ENCODE assay signal across 27 cellular contexts in the genomic region with DNA sequence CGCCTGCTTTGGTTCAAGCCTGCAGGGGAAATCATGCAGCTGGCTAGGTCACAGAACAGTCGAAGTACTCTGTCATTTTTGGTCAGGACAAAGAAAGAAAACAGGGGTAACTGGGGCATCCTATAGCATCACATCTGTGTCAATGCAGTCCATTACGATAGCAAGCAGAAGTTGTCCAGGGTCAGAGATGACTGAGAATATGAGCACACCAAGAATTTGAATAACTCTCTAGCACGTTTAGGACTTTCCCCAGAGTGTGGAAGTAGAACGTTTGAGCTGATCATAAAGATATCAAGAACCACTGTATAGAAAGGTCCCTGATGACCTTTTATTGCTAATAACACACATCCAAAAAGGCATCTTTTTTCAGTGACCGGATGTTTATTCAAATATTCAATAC. TPM values are rescaled to one million over a fixed set of nuclear protein-coding genes. Genes with fewer than 3 reads are reported as not detected.
DNase-seq lines count a peak whose midpoint lies in the region; ATAC-seq, FAIRE-seq and TF ChIP-seq lines count a peak whose summit lies in the region.
"Had no signal": no experiment of that assay in that cellular context is flagged by ENCODE, and none has a peak within 500 bp of the region (broad histone marks: within the 10 kb centered on the region; RNA-seq: fewer than 3 reads in every experiment).

No MANE protein-coding gene starts in this region.

- no peak overlapping the region for H4K8ac ChIP-seq in neuronal stem cell (ENCODE audit: low read depth, low read length)

- no TSS peak for BruUV-seq in K562 (replicated peaks; lab: Mats Ljungman, UMichigan)

- H3K4ac ChIP-seq in neuronal stem cell (ENCODE audit: low read length): no peak overlapping the region

- no peak overlapping the region for H2AK5ac ChIP-seq in neuronal stem cell (ENCODE audit: low read depth, low read length)

- H3K23ac ChIP-seq in neuronal stem cell (ENCODE audit: low read depth, low read length, poor library complexity): no peak overlapping the region

- peak; percentile 42 for FAIRE-seq in K562 (lab: Jason Lieb, UNC)
- FAIRE-seq: A549, D721Med, GM12891, GM19239, H1 had no signal

- TF ChIP-seq CTCF in OCI-LY3 (IDR thresholded peaks at IDR 0.05; ENCODE audit: low read depth, low read length) (no peak), K562 (IDR thresholded peaks at IDR 0.05 in 2 of 3, conservative IDR thresholded peaks at IDR 0.05 in 1 of 3; ENCODE audit: insufficient read depth in 2 of 3, low read depth in 1 of 3, low read length in 3 of 3) (no peak), chondrocyte (IDR thresholded peaks at IDR 0.05) (no peak)

- H3K4me3 ChIP-seq in OCI-LY3 (ENCODE audit: low read length): peak overlapping the region; percentile 14; the same call in 1 of the 2 replicates
- no peak overlapping the region for H3K4me3 ChIP-seq in K562
- H3K4me3 ChIP-seq in neuronal stem cell (ENCODE audit: low read length in 2 of 2): no peak overlapping the region
- H3K4me3 ChIP-seq: A549; BLaER1 treated with 17β-estradiol and CSF1 and Interleukin-3, amounts not matched to agents 10 nM and 100 nM had no signal

- H3K4me1 ChIP-seq in OCI-LY3 (ENCODE audit: low read length): peaks cover 28% of the 10 kb centered on the region
- H3K4me1 ChIP-seq in K562 (replicated peaks in 1 of 2; ENCODE audit: control insufficient read depth in 2 of 2, insufficient read depth in 2 of 2, low read length in 2 of 2): peaks cover 2 to 3% of the 10 kb centered on the region in 2 experiments; a peak in 2 of 5 replicates
- H3K4me1 ChIP-seq in neuronal stem cell (ENCODE audit: control insufficient read depth in 2 of 2, insufficient read depth in 1 of 2, low read depth in 1 of 2, low read length in 2 of 2): no peaks in the 10 kb centered on the region
- H3K4me1 ChIP-seq: A549, BE2C had no signal

- H3K9ac ChIP-seq in OCI-LY3 (ENCODE audit: low read length) (no peak overlapping the region), K562 (ENCODE audit: insufficient read depth in 1 of 2, low read depth in 2 of 2, low read length in 2 of 2) (no peak overlapping the region), neuronal stem cell (ENCODE audit: low read depth, low read length, poor library complexity) (no peak overlapping the region)
- H3K9ac ChIP-seq: BLaER1 treated with 17β-estradiol and CSF1 and Interleukin-3, amounts not matched to agents 10 nM and 100 nM had no signal

- no peak overlapping the region for H2BK120ac ChIP-seq in neuronal stem cell (ENCODE audit: low read depth, low read length)

- no peak overlapping the region for H4K91ac ChIP-seq in neuronal stem cell (ENCODE audit: low read depth, low read length, poor library complexity)

- H3K27me3 Mint-ChIP-seq in activated T-cell treated with anti-CD3 and anti-CD28 coated beads, Interleukin-2, amount 50 U/mL, for 24 hours: peaks cover 14% of the 10 kb centered on the region
- H3K27me3 Mint-ChIP-seq in chondrocyte (ENCODE audit: low read depth): peaks cover 13% of the 10 kb centered on the region

- H3K18ac ChIP-seq in neuronal stem cell (ENCODE audit: low read length): no peak overlapping the region

- WGBS in K562 (ENCODE audit: insufficient coverage, low coverage, missing lambda C conversion rate): 34% methylated on average over 6 of the region's 6 CpGs
- no CpG with 5 or more reads among the region's 6 CpGs for WGBS in neuronal stem cell (ENCODE audit: extremely low coverage in 2 of 2, insufficient read length in 2 of 2, insufficient replicate concordance in 1 of 2), 2 donors

- H2BK12ac ChIP-seq in neuronal stem cell (ENCODE audit: low read length): no peak overlapping the region

- ATAC-seq in GM18502 (IDR thresholded peaks at IDR 0.05; ENCODE audit: poor library complexity, unreplicated experiment): peak; percentile 43
- peak; percentile 44 for ATAC-seq in HG03520 (IDR thresholded peaks at IDR 0.05; ENCODE audit: unreplicated experiment)
- ATAC-seq in K562: no peak; the same call in 1 of the 3 replicates
- ATAC-seq: A549 had no signal

- H3K9me3 ChIP-seq in OCI-LY3 (ENCODE audit: insufficient read depth, low read length) (peaks cover 9% of the 10 kb centered on the region), K562 (replicated peaks; ENCODE audit: control insufficient read depth, insufficient read depth, low read depth, low read length) (no peaks in the 10 kb centered on the region), neuronal stem cell (replicated peaks in 1 of 2; ENCODE audit: control insufficient read depth in 2 of 2, insufficient read depth in 1 of 2, low read depth in 1 of 2, low read length in 2 of 2) (no peaks in the 10 kb centered on the region)
- H3K9me3 ChIP-seq: A549, BE2C had no signal

- no peak for TF ChIP-seq RAD21 in K562 (CRISPR knock-in tag; conservative IDR thresholded peaks at IDR 0.05 in 1 of 2, IDR thresholded peaks at IDR 0.05 in 1 of 2)

- H3K4me2 ChIP-seq in OCI-LY3 (ENCODE audit: low read length) (peak overlapping the region; percentile 67), K562 (ENCODE audit: insufficient read depth, low read length) (no peak overlapping the region), neuronal stem cell (ENCODE audit: insufficient read depth, low read length, poor library complexity, severe bottlenecking) (no peak overlapping the region)
- H3K4me2 ChIP-seq: A549; BLaER1 treated with 17β-estradiol and CSF1 and Interleukin-3, amounts not matched to agents 10 nM and 100 nM had no signal

- H3K9me3 Mint-ChIP-seq in activated T-cell treated with anti-CD3 and anti-CD28 coated beads, Interleukin-2, amount 50 U/mL, for 24 hours: peaks cover 4% of the 10 kb centered on the region
- H3K9me3 Mint-ChIP-seq in chondrocyte (ENCODE audit: low read depth): no peaks in the 10 kb centered on the region
- H3K9me3 Mint-ChIP-seq: CD4-positive, alpha-beta T cell had no signal

- intact Hi-C loops in K562 (cut with micrococcal nuclease): no loop called here

- no peaks in the 10 kb centered on the region for H3K9me1 ChIP-seq in K562 (ENCODE audit: control insufficient read depth, insufficient read depth, low read length)

- no peak overlapping the region for H3K27ac Mint-ChIP-seq in activated T-cell treated with anti-CD3 and anti-CD28 coated beads, Interleukin-2, amount 50 U/mL, for 24 hours
- H3K27ac Mint-ChIP-seq in chondrocyte (ENCODE audit: unreplicated experiment): no peak overlapping the region
- H3K27ac Mint-ChIP-seq: CD14-positive monocyte; CD4-positive, alpha-beta T cell; CD8-positive, alpha-beta memory T cell had no signal

- peaks cover 12% of the 10 kb centered on the region for H3K36me3 ChIP-seq in OCI-LY3 (replicated peaks; ENCODE audit: low read depth, low read length)
- no peaks in the 10 kb centered on the region for H3K36me3 ChIP-seq in K562 (ENCODE audit: control insufficient read depth, insufficient read depth, low read length)
- no peaks in the 10 kb centered on the region for H3K36me3 ChIP-seq in neuronal stem cell (replicated peaks in 1 of 2; ENCODE audit: control insufficient read depth in 2 of 2, insufficient read depth in 2 of 2, low read length in 2 of 2)
- H3K36me3 ChIP-seq: BE2C had no signal

- TF ChIP-seq POLR2A in K562 (conservative IDR thresholded peaks at IDR 0.05): no peak

- no peaks in the 10 kb centered on the region for H3K79me1 ChIP-seq in neuronal stem cell (ENCODE audit: low read depth, low read length)

- H3K14ac ChIP-seq in neuronal stem cell (ENCODE audit: low read length): no peak overlapping the region

- POLR2A ChIA-PET in K562 (lab: Yijun Ruan, JAX): interaction anchor here (0.5 kb wide), 1 partner anchor 205 kb away, joined by 3 read pairs; no protein-coding TSS in a partner anchor

- H2AFZ ChIP-seq in OCI-LY3 (ENCODE audit: low read depth, low read length) (0 out of 2 replicates have a peak overlapping the region, but pooled peaks have one; percentile 31), K562 (ENCODE audit: low read depth, low read length) (peak overlapping the region; percentile 6; the same call in 1 of the 2 replicates), neuronal stem cell (ENCODE audit: low read length) (no peak overlapping the region)

- no peak overlapping the region for H2BK15ac ChIP-seq in neuronal stem cell (ENCODE audit: low read length)

- no peaks in the 10 kb centered on the region for H3K4me1 Mint-ChIP-seq in activated T-cell treated with anti-CD3 and anti-CD28 coated beads, Interleukin-2, amount 50 U/mL, for 24 hours (ENCODE audit: low read depth)
- no peaks in the 10 kb centered on the region for H3K4me1 Mint-ChIP-seq in chondrocyte (ENCODE audit: low read depth)
- H3K4me1 Mint-ChIP-seq: CD14-positive monocyte; CD8-positive, alpha-beta memory T cell had no signal

- in situ Hi-C loops in K562 (cut with MboI): loop anchor here (10.0 kb wide), 1 partner anchor 155 kb away; no protein-coding TSS in a partner anchor

- H3K27ac ChIP-seq in OCI-LY3 (ENCODE audit: low read length) (peak overlapping the region; percentile 21; the same call in 1 of the 2 replicates), K562 (ENCODE audit: extremely low read depth, low read depth, low read length) (no peak overlapping the region), neuronal stem cell (replicated peaks; ENCODE audit: low read length) (no peak overlapping the region)
- H3K27ac ChIP-seq: A549; BLaER1 treated with 17β-estradiol and CSF1 and Interleukin-3, amounts not matched to agents 10 nM and 100 nM had no signal

- TF ChIP-seq EP300 in K562 (IDR thresholded peaks at IDR 0.05; ENCODE audit: low read length): no peak

- H4K20me1 ChIP-seq in OCI-LY3 (ENCODE audit: insufficient read depth, low read length): no peaks in the 10 kb centered on the region
- H4K20me1 ChIP-seq in K562 (replicated peaks; ENCODE audit: control insufficient read depth, insufficient read depth, low read length): no peaks in the 10 kb centered on the region
- H4K20me1 ChIP-seq: BLaER1 treated with 17β-estradiol and CSF1 and Interleukin-3, amounts not matched to agents 10 nM and 100 nM had no signal

- no peaks in the 10 kb centered on the region for H3K79me2 ChIP-seq in OCI-LY3 (ENCODE audit: low read length)
- no peaks in the 10 kb centered on the region for H3K79me2 ChIP-seq in K562 (ENCODE audit: control insufficient read depth, insufficient read depth, low read length)

- H3K4me3 Mint-ChIP-seq in activated T-cell treated with anti-CD3 and anti-CD28 coated beads, Interleukin-2, amount 50 U/mL, for 24 hours: no peak overlapping the region
- H3K4me3 Mint-ChIP-seq in chondrocyte (ENCODE audit: unreplicated experiment): no peak overlapping the region
- H3K4me3 Mint-ChIP-seq: CD14-positive monocyte; CD4-positive, alpha-beta T cell; CD8-positive, alpha-beta memory T cell had no signal

- DNase-seq in K562 (ENCODE audit: extremely low read depth in 1 of 4, low spot score in 3 of 4) (no peak), chondrocyte (ENCODE audit: low spot score) (no peak), neuronal stem cell (ENCODE audit: low spot score) (no peak), NCI-H1048 (lab: John Stamatoyannopoulos, UW) (no peak)
- DNase-seq in activated T-cell treated with anti-CD3 and anti-CD28 coated beads, Interleukin-2, amount 50 U/mL, for 24 hours: no peak
- DNase-seq: 8988T; ACHN; AML-193; BE2C; CD4-positive, alpha-beta T cell; CD8-positive, alpha-beta memory T cell; DMS 273 treated with DMSO at 0.1 percent for 48 hours; DMS79; EL; GDM1; H7; HCEC 1CT had no signal

- H2BK5ac ChIP-seq in neuronal stem cell (ENCODE audit: low read length): no peak overlapping the region

- H3K27me3 ChIP-seq in OCI-LY3 (ENCODE audit: low read depth, low read length): no peaks in the 10 kb centered on the region
- H3K27me3 ChIP-seq in K562 (ENCODE audit: control insufficient read depth in 2 of 2, insufficient read depth in 2 of 2, low read length in 2 of 2): no peaks in the 10 kb centered on the region
- H3K27me3 ChIP-seq in neuronal stem cell (ENCODE audit: control insufficient read depth in 3 of 3, insufficient read depth in 3 of 3, low read depth in 1 of 3, low read length in 3 of 3): no peaks in the 10 kb centered on the region
- H3K27me3 ChIP-seq: BE2C; BLaER1 treated with 17β-estradiol and CSF1 and Interleukin-3, amounts not matched to agents 10 nM and 100 nM had no signal

- CTCF ChIA-PET in K562 (lab: Yijun Ruan, JAX; ENCODE audit: low intra/inter-chr PET ratio): no interaction called here

- no peaks in the 10 kb centered on the region for H3K36me3 Mint-ChIP-seq in activated T-cell treated with anti-CD3 and anti-CD28 coated beads, Interleukin-2, amount 50 U/mL, for 24 hours (ENCODE audit: low read depth)
- no peaks in the 10 kb centered on the region for H3K36me3 Mint-ChIP-seq in chondrocyte (ENCODE audit: low read depth)
- H3K36me3 Mint-ChIP-seq: CD14-positive monocyte; CD8-positive, alpha-beta memory T cell had no signal

RNA-seq across cellular contexts. Expression of a gene that starts 12.7 kb away (rescaled TPM):
- total RNA-seq in K562 (2011; cell fraction: chromatin; rRNA removed; ENCODE audit: low replicate concordance): 0.33 and 0.39 TPM in 2 replicates
- total RNA-seq in K562 (2011; cell fraction: nucleolus; rRNA removed): 0.17 TPM in 1 of 2 replicates, not detected in the other
- total RNA-seq in K562 (2011; cell fraction: nucleoplasm; rRNA removed): 0.08 and 0.88 TPM in 2 replicates
- total RNA-seq in K562 (2014; rRNA removed) (0.41 TPM in 1 of 2 replicates, not detected in the other), K562 (2014; rRNA removed; fragmentation: Illumina TruSeq; extraction: Trizol) (not detected in 2 replicates), K562 (2015; rRNA removed; fragmentation: Illumina TruSeq; extraction: Trizol) (0.14 and 0.64 TPM in 2 replicates), K562 (2021) (0.47 TPM in 1 of 2 replicates, not detected in the other), chondrocyte (0.65 to 1.9 TPM (median 1.5 TPM) in 3 replicates)
- polyA plus RNA-seq in K562 (2011; rRNA removed) (0.07 and 0.11 TPM in 2 replicates), K562 (2014; fragmentation: Illumina TruSeq; extraction: Trizol) (0.13 TPM in 1 of 2 replicates, not detected in the other), K562 (2014; fragmentation: Nextera tagmentation; extraction: Ambion mirVana) (under 1 TPM; 0.08 to 0.31 TPM), K562 (2014; rRNA removed) (0.43 TPM in 1 of 2 replicates, not detected in the other)
- not detected in 2 replicates for polyA plus RNA-seq in K562 (2011; cell fraction: cytosol; rRNA removed)
- 0.13 and 0.20 TPM in 2 replicates for polyA plus RNA-seq in K562 (2011; cell fraction: nucleus; rRNA removed)
- 0.36 and 0.46 TPM in 2 replicates for polyA plus RNA-seq in K562 (2012)
- polyA minus RNA-seq in K562 (2011; rRNA and poly(A)+ RNA removed): not detected in 2 replicates
- not detected in 2 replicates for polyA minus RNA-seq in K562 (2011; cell fraction: cytosol; rRNA and poly(A)+ RNA removed)
- not detected in 2 replicates for polyA minus RNA-seq in K562 (2011; cell fraction: nucleus; rRNA and poly(A)+ RNA removed)
- polyA plus RNA-seq in neuronal stem cell (2013, experiment 1 of 2): 0.24 TPM
- 0.19 TPM for polyA plus RNA-seq in neuronal stem cell (2013, experiment 2 of 2)
- total RNA-seq: CD4-positive, alpha-beta T cell; CD8-positive, alpha-beta memory T cell had no signal
- polyA plus RNA-seq: CD14-positive monocyte; CD8-positive, alpha-beta memory T cell had no signal
